In the genomic region with DNA sequence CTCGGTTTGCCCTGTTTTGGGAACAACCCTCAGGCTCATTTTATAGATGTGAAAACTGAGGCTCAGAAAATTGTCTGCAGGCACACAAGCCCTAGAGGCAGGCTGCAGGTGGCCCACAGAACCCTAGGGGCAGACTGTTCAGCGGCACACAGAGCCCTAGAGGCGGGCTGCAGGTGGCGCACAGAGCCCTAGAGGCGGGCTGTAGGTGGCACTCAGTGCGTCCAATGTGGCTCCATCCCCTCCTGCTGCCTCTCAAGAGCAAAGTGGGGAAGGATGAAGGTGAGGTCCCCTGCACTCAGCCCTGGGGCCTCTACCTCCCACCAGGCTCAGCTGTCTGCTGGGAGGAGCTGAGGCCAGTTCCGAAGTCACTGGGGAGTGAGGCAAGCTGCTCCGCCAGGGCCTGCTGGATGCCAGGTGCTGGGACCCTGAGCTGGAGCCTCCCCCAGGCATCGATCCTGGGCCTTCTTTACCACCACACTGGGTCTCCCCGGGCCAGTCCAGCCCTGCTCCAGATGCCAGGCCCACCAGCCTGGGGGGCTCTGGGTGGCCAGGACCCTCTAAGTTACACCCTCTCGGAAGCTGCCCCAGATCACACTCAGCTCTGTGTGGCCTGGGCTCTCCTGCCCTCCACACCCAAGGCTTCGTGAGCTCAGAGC, we compare ENCODE assay signal across 8 cellular contexts. TPM values are rescaled to one million over a fixed set of nuclear protein-coding genes. Genes with fewer than 3 reads are reported as not detected.
A peak's percentile ranks its signal among the peaks of the same experiment; 100 is the strongest.
DNase-seq lines count a peak whose midpoint lies in the region; ATAC-seq and TF ChIP-seq lines count a peak whose summit lies in the region.

No MANE protein-coding gene starts in this region.

- TF ChIP-seq POLR2A in gastrocnemius medialis (IDR thresholded peaks at IDR 0.05) = no peak

- H3K36me3 ChIP-seq in naive thymus-derived CD4-positive, alpha-beta T cell (ENCODE audit: control insufficient read depth in 2 of 3, insufficient read depth in 3 of 3, low read length in 3 of 3) = no peaks in the 10 kb centered on the region
- no peaks in the 10 kb centered on the region for H3K36me3 ChIP-seq in gastrocnemius medialis

- CTCF ChIA-PET in naive thymus-derived CD4-positive, alpha-beta T cell (lab: Charles Lee) = interaction anchor here (1.0 to 2.3 kb wide), 6 partner anchors 11 to 297 kb away, joined by 3 to 8 read pairs (median 4); no protein-coding TSS in a partner anchor

- peaks cover 11 to 41% (median 35%) of the 10 kb centered on the region in 7 donors for H3K4me1 Mint-ChIP-seq in naive thymus-derived CD4-positive, alpha-beta T cell

- H3K27me3 ChIP-seq in naive thymus-derived CD4-positive, alpha-beta T cell (ENCODE audit: control insufficient read depth in 2 of 2, insufficient read depth in 2 of 2, low read length in 2 of 2) = no peaks in the 10 kb centered on the region
- peaks cover 0 to 5% (median 2%) of the 10 kb centered on the region in 3 donors for H3K27me3 ChIP-seq in gastrocnemius medialis

- H3K27ac Mint-ChIP-seq in naive thymus-derived CD4-positive, alpha-beta T cell = peak overlapping the region in 4 of 9 donors; percentile 21 to 55 (median 50)

- peak; percentile 89 for ATAC-seq in naive thymus-derived CD4-positive, alpha-beta T cell
- ATAC-seq in HG03095 (IDR thresholded peaks at IDR 0.05; ENCODE audit: unreplicated experiment) (no peak), GM18861 (IDR thresholded peaks at IDR 0.05; ENCODE audit: unreplicated experiment) (no peak), gastrocnemius medialis (no peak)

- POLR2A ChIA-PET in naive thymus-derived CD4-positive, alpha-beta T cell (lab: Charles Lee) = interaction anchor here (0.6 to 2.4 kb wide), 4 partner anchors 11 to 64 kb away, joined by 4 to 9 read pairs (median 4); a partner anchor contains a TSS

- H3K9me3 Mint-ChIP-seq in naive thymus-derived CD4-positive, alpha-beta T cell = peaks cover 0 to 3% (median 0%) of the 10 kb centered on the region in 11 donors

- no peak overlapping the region for H3K4me3 ChIP-seq in naive thymus-derived CD4-positive, alpha-beta T cell (ENCODE audit: low read length)
- no peak overlapping the region for H3K4me3 ChIP-seq in gastrocnemius medialis

- no peaks in the 10 kb centered on the region for H3K36me3 Mint-ChIP-seq in naive thymus-derived CD4-positive, alpha-beta T cell

- peak overlapping the region in 6 of 10 donors; percentile 12 to 71 (median 40) for H3K4me3 Mint-ChIP-seq in naive thymus-derived CD4-positive, alpha-beta T cell

- peaks cover 23 to 38% of the 10 kb centered on the region in 2 donors for H3K4me1 ChIP-seq in naive thymus-derived CD4-positive, alpha-beta T cell (ENCODE audit: control insufficient read depth in 2 of 2, insufficient read depth in 2 of 2, low read length in 2 of 2)
- H3K4me1 ChIP-seq in gastrocnemius medialis = no peaks in the 10 kb centered on the region

- peak; percentile 87 for DNase-seq in DMS53 (lab: John Stamatoyannopoulos, UW)
- DNase-seq in GM20000 (ENCODE audit: low spot score) = peak; percentile 79
- peak; percentile 61 for DNase-seq in NCI-H345 (lab: John Stamatoyannopoulos, UW)
- DNase-seq in activated T-cell treated with anti-CD3 and anti-CD28 coated beads, Interleukin-2, amount 50 U/mL, for 1 hour = peak; percentile 58
- DNase-seq in naive thymus-derived CD4-positive, alpha-beta T cell = peak in 7 of 9 donors; percentile 48 to 69 (median 58)
- DNase-seq in gastrocnemius medialis = no peak

- in situ Hi-C loops in gastrocnemius medialis (cut with MboI; ENCODE audit: low sequenced_read_pairs in 4 of 4) = no loop called here

- TF ChIP-seq CTCF in GM20000 (IDR thresholded peaks at IDR 0.05; ENCODE audit: extremely low read depth, missing control alignments) (peak; percentile 56), gastrocnemius medialis (IDR thresholded peaks at IDR 0.05 in 4 of 5, conservative IDR thresholded peaks at IDR 0.05 in 1 of 5) (no peak)

- intact Hi-C loops in naive thymus-derived CD4-positive, alpha-beta T cell (cut with micrococcal nuclease) = loop anchor here in 1 of 2 donors (1.0 kb wide), 1 partner anchor 11 kb away; no protein-coding TSS in a partner anchor
- intact Hi-C loops in gastrocnemius medialis (cut with DNase I; ENCODE audit: low total_unique reads) = loop anchor here (10.0 kb wide), 1 partner anchor 57 kb away; no protein-coding TSS in a partner anchor

- no peak overlapping the region for H3K27ac ChIP-seq in naive thymus-derived CD4-positive, alpha-beta T cell (ENCODE audit: low read depth, low read length)
- H3K27ac ChIP-seq in gastrocnemius medialis = no peak overlapping the region

- H3K27me3 Mint-ChIP-seq in naive thymus-derived CD4-positive, alpha-beta T cell = peaks cover 0 to 15% (median 5%) of the 10 kb centered on the region in 5 donors

- no peaks in the 10 kb centered on the region for H3K9me3 ChIP-seq in naive thymus-derived CD4-positive, alpha-beta T cell (ENCODE audit: control insufficient read depth in 2 of 3, low read length in 3 of 3)
- no peaks in the 10 kb centered on the region for H3K9me3 ChIP-seq in gastrocnemius medialis

RNA-seq across cellular contexts. Expression of a gene that starts 2.3 kb away (rescaled TPM):
- under 1 TPM in 3 of 5 experiments, not detected in 2; 0.29 to 0.49 (median 0.42) TPM for total RNA-seq in naive thymus-derived CD4-positive, alpha-beta T cell
- under 1 TPM in 1 of 2 donors, not detected in 1; 0.57 TPM for polyA plus RNA-seq in naive thymus-derived CD4-positive, alpha-beta T cell
- not detected for total RNA-seq in gastrocnemius medialis

RNA-seq across cellular contexts. Expression of a gene that starts 8.7 kb away (rescaled TPM):
- total RNA-seq in naive thymus-derived CD4-positive, alpha-beta T cell = not detected
- polyA plus RNA-seq in naive thymus-derived CD4-positive, alpha-beta T cell = not detected
- not detected for total RNA-seq in gastrocnemius medialis

RNA-seq across cellular contexts. Expression of a gene that starts 18.5 kb away (rescaled TPM):
- 10 to 100 TPM in 1 of 5 experiments, 1 to 10 TPM in 4; 3.1 to 10.4 (median 4.0) TPM for total RNA-seq in naive thymus-derived CD4-positive, alpha-beta T cell
- polyA plus RNA-seq in naive thymus-derived CD4-positive, alpha-beta T cell = 1 to 10 TPM; 3.3 to 3.7 TPM
- 10 to 100 TPM; 23.3 to 42.4 (median 36.2) TPM for total RNA-seq in gastrocnemius medialis

RNA-seq across cellular contexts. Expression of a gene that starts 26.2 kb away (rescaled TPM):
- not detected for total RNA-seq in naive thymus-derived CD4-positive, alpha-beta T cell
- polyA plus RNA-seq in naive thymus-derived CD4-positive, alpha-beta T cell = not detected
- not detected for total RNA-seq in gastrocnemius medialis

RNA-seq across cellular contexts. Expression of a gene that starts 41.5 kb away (rescaled TPM):
- total RNA-seq in naive thymus-derived CD4-positive, alpha-beta T cell = 100 to 1,000 TPM; 198 to 253 (median 212) TPM
- 100 to 1,000 TPM; 111 to 113 TPM for polyA plus RNA-seq in naive thymus-derived CD4-positive, alpha-beta T cell
- 100 to 1,000 TPM; 306 to 608 (median 365) TPM for total RNA-seq in gastrocnemius medialis

Comparison
In these comparisons a context has a peak if more than half of its experiments do, and no peak if none do; other contexts are left out.
1. DNase-seq: peak in DMS53 (single experiment), GM20000 (single experiment), NCI-H345 (single experiment), activated T-cell treated with anti-CD3 and anti-CD28 coated beads, Interleukin-2, amount 50 U/mL, for 1 hour (single experiment) and naive thymus-derived CD4-positive, alpha-beta T cell (7 of 9); none in gastrocnemius medialis (0 of 2).